Comparison of ENCODE assay signal across 24 cellular contexts in the genomic region with DNA sequence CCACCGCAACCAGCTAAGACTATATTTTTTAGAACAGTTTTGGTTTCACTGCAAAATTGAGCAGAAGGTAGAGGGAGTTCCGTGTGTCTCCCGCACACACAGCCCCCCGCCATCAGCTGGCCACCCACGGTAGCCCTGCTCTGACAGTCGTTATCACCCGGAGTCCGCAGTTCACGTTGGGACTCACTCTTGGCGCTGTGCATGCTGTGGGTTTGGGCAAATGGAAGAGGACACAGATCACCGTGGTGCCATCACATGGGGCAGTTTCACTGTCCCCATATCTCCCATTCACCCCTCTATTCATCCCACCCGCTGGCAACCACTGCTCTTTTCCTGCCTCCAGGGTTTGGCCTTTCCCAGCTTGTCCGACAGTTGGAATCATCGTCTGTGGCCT. TPM values are rescaled to one million over a fixed set of nuclear protein-coding genes. Genes with fewer than 3 reads are reported as not detected.
A peak's percentile ranks its signal among the peaks of the same experiment; 100 is the strongest.
DNase-seq lines count a peak whose midpoint lies in the region; ATAC-seq, FAIRE-seq and TF ChIP-seq lines count a peak whose summit lies in the region.
"Had no signal": no experiment of that assay in that cellular context is flagged by ENCODE, and none has a peak within 500 bp of the region (broad histone marks: within the 10 kb centered on the region; RNA-seq: fewer than 3 reads in every experiment).

No MANE protein-coding gene starts in this region.

- H3K27me3 ChIP-seq in IMR-90 (ENCODE audit: control insufficient read depth, insufficient read depth, low read length) (no peaks in the 10 kb centered on the region), keratinocyte (ENCODE audit: control insufficient read depth, extremely low read depth, insufficient read depth, low read length) (no peaks in the 10 kb centered on the region), osteoblast (ENCODE audit: insufficient read depth, low read length) (no peaks in the 10 kb centered on the region)
- H3K27me3 ChIP-seq: ascending aorta, hepatocyte, uterus had no signal

- peak overlapping the region; percentile 8 for H3K27ac Mint-ChIP-seq in Calu3 (ENCODE audit: unreplicated experiment)
- H3K27ac Mint-ChIP-seq in T-helper 17 cell: no peak overlapping the region
- H3K27ac Mint-ChIP-seq: activated CD4-positive, alpha-beta T cell treated with anti-CD3 and anti-CD28 coated beads, Interleukin-2, amount 10 ng/mL, durations not matched to agents 24 days and 14 days; activated naive CD8-positive, alpha-beta T cell; CD4-positive, CD25-positive, alpha-beta regulatory T cell had no signal

- H4K91ac ChIP-seq in IMR-90 (ENCODE audit: insufficient read depth, low read depth, low read length): peak overlapping the region; percentile 72

- H3K4me3 ChIP-seq in IMR-90 (ENCODE audit: insufficient read depth, low read depth, low read length): no peak overlapping the region
- H3K4me3 ChIP-seq in keratinocyte (ENCODE audit: control insufficient read depth in 2 of 3, extremely low read depth in 1 of 3, insufficient read depth in 2 of 3, low read depth in 1 of 3, low read length in 3 of 3): no peak overlapping the region
- no peak overlapping the region for H3K4me3 ChIP-seq in osteoblast (ENCODE audit: insufficient read depth, low read length)
- H3K4me3 ChIP-seq: ascending aorta, hepatocyte, uterus had no signal

- POLR2A ChIA-PET in IMR-90 (lab: Charles Lee; ENCODE audit: unreplicated experiment): no interaction called here

- H3K18ac ChIP-seq in IMR-90 (ENCODE audit: low read depth, low read length): no peak overlapping the region

- BruUV-seq in Calu3 (replicated peaks; lab: Mats Ljungman, UMichigan) (no TSS peak), IMR-90 (replicated peaks; lab: Mats Ljungman, UMichigan) (no TSS peak)

- FAIRE-seq in keratinocyte (lab: Jason Lieb, UNC): no peak

- H3K56ac ChIP-seq in IMR-90 (ENCODE audit: extremely low read depth, insufficient read depth, low read length): no peak overlapping the region

- H4K20me1 ChIP-seq in IMR-90 (ENCODE audit: insufficient read depth, low read length): no peaks in the 10 kb centered on the region
- no peaks in the 10 kb centered on the region for H4K20me1 ChIP-seq in keratinocyte (ENCODE audit: control insufficient read depth, extremely low read depth, insufficient read depth, low read length)
- H4K20me1 ChIP-seq in osteoblast (ENCODE audit: insufficient read depth, low read length): no peaks in the 10 kb centered on the region

- 50% methylated on average over 1 of the region's 14 CpGs; no CpG with 5 or more reads in 1 of the 2 experiments for WGBS in IMR-90 (ENCODE audit: extremely low coverage in 2 of 2, insufficient read length in 1 of 2), 2 experiments

- H3K36me3 Mint-ChIP-seq in Calu3 (ENCODE audit: insufficient read depth, unreplicated experiment): peaks cover 20% of the 10 kb centered on the region
- H3K36me3 Mint-ChIP-seq in T-helper 17 cell (ENCODE audit: low read depth): no peaks in the 10 kb centered on the region
- H3K36me3 Mint-ChIP-seq: activated naive CD8-positive, alpha-beta T cell; CD4-positive, CD25-positive, alpha-beta regulatory T cell had no signal

- no peak overlapping the region for H2BK5ac ChIP-seq in IMR-90 (ENCODE audit: low read depth, low read length, poor library complexity, severe bottlenecking)

- H3K4me3 Mint-ChIP-seq in Calu3 (ENCODE audit: low read depth, unreplicated experiment) (no peak overlapping the region), T-helper 17 cell (no peak overlapping the region)
- H3K4me3 Mint-ChIP-seq: activated CD4-positive, alpha-beta T cell treated with anti-CD3 and anti-CD28 coated beads, Interleukin-2, amount 10 ng/mL, durations not matched to agents 24 days and 14 days; activated naive CD8-positive, alpha-beta T cell; CD4-positive, CD25-positive, alpha-beta regulatory T cell had no signal

- no peaks in the 10 kb centered on the region for H3K9me3 Mint-ChIP-seq in Calu3 (ENCODE audit: low read depth, unreplicated experiment)
- H3K9me3 Mint-ChIP-seq: activated CD4-positive, alpha-beta T cell treated with anti-CD3 and anti-CD28 coated beads, Interleukin-2, amount 10 ng/mL, durations not matched to agents 24 days and 14 days; CD4-positive, CD25-positive, alpha-beta regulatory T cell had no signal

- H3K9me3 ChIP-seq in IMR-90 (ENCODE audit: control insufficient read depth, insufficient read depth, low read length) (no peaks in the 10 kb centered on the region), keratinocyte (ENCODE audit: control insufficient read depth, low read depth, low read length) (no peaks in the 10 kb centered on the region), osteoblast (ENCODE audit: low read depth, low read length) (no peaks in the 10 kb centered on the region), T-helper 17 cell (ENCODE audit: control insufficient read depth, low read length, poor library complexity, severe bottlenecking) (no peaks in the 10 kb centered on the region)
- H3K9me3 ChIP-seq: ascending aorta, uterus had no signal

- TF ChIP-seq CTCF in Calu3 (IDR thresholded peaks at IDR 0.05; ENCODE audit: unreplicated experiment): no peak
- TF ChIP-seq CTCF in IMR-90 (conservative IDR thresholded peaks at IDR 0.05; ENCODE audit: low read depth, low read length): no peak
- no peak for TF ChIP-seq CTCF in keratinocyte (optimal IDR thresholded peaks at IDR 0.05 in 1 of 3, IDR thresholded peaks at IDR 0.05 in 1 of 3, conservative IDR thresholded peaks at IDR 0.05 in 1 of 3; ENCODE audit: extremely low read depth in 1 of 3, insufficient read depth in 2 of 3, low read length in 3 of 3)
- no peak for TF ChIP-seq CTCF in osteoblast (IDR thresholded peaks at IDR 0.05; ENCODE audit: extremely low read depth, low read depth, low read length)

- peak overlapping the region; percentile 43 for H3K4ac ChIP-seq in IMR-90 (ENCODE audit: low read depth, low read length)

- no peak overlapping the region for H4K8ac ChIP-seq in IMR-90 (ENCODE audit: low read depth in 2 of 2, low read length in 2 of 2)

- no peak overlapping the region for H3K14ac ChIP-seq in IMR-90 (replicated peaks; ENCODE audit: low read depth, low read length)

- DNase-seq in Calu3: no peak
- no peak for DNase-seq in IMR-90
- DNase-seq in keratinocyte (ENCODE audit: low read depth, low spot score): no peak
- DNase-seq in osteoblast (ENCODE audit: insufficient read length, low spot score, missing footprints): peak; percentile 45
- no peak for DNase-seq in GM03348 (ENCODE audit: low spot score)
- no peak for DNase-seq in T-helper 17 cell
- DNase-seq in NCI-H2029 (lab: John Stamatoyannopoulos, UW): no peak
- DNase-seq: activated CD4-positive, alpha-beta T cell treated with anti-CD3 and anti-CD28 coated beads, Interleukin-2, amount 10 ng/mL, durations not matched to agents 24 days and 14 days; CD4-positive, CD25-positive, alpha-beta regulatory T cell; effector CD4-positive, alpha-beta T cell; foreskin melanocyte; mammary epithelial cell; NCI-H1092; NCI-H2081; NCI-H82; substantia nigra; T-helper 2 cell; uterus had no signal

- H3K4me1 ChIP-seq in IMR-90 (ENCODE audit: control insufficient read depth, insufficient read depth, low read length) (peaks cover 8% of the 10 kb centered on the region), keratinocyte (ENCODE audit: control insufficient read depth, extremely low read depth, insufficient read depth, low read length) (peaks cover 28% of the 10 kb centered on the region), osteoblast (ENCODE audit: insufficient read depth, low read length) (peaks cover 19% of the 10 kb centered on the region)
- H3K4me1 ChIP-seq: ascending aorta, parathyroid adenoma, uterus had no signal

- no peak overlapping the region for H2BK15ac ChIP-seq in IMR-90 (ENCODE audit: low read depth, low read length)

- H2AFZ ChIP-seq in IMR-90 (replicated peaks; ENCODE audit: low read length, poor library complexity) (peak overlapping the region; percentile 72), keratinocyte (ENCODE audit: control insufficient read depth, low read length) (no peak overlapping the region), osteoblast (ENCODE audit: low read length) (no peak overlapping the region)
- H2AFZ ChIP-seq: hepatocyte, parathyroid adenoma had no signal

- no peak overlapping the region for H3K23ac ChIP-seq in IMR-90 (ENCODE audit: low read depth, low read length)

- no peak overlapping the region for H2BK20ac ChIP-seq in IMR-90 (ENCODE audit: low read depth, low read length)

- H3K79me2 ChIP-seq in keratinocyte (ENCODE audit: control insufficient read depth, insufficient read depth, low read length) (no peaks in the 10 kb centered on the region), osteoblast (ENCODE audit: insufficient read depth, low read length) (no peaks in the 10 kb centered on the region)
- H3K79me2 ChIP-seq: hepatocyte, parathyroid adenoma had no signal

- no peaks in the 10 kb centered on the region for H3K79me1 ChIP-seq in IMR-90 (ENCODE audit: low read depth in 1 of 2, low read length in 2 of 2)

- H3K9ac ChIP-seq in IMR-90 (ENCODE audit: low read depth, low read length) (no peak overlapping the region), keratinocyte (ENCODE audit: control insufficient read depth, extremely low read depth, insufficient read depth, low read length) (no peak overlapping the region)
- H3K9ac ChIP-seq: parathyroid adenoma had no signal

- H4K5ac ChIP-seq in IMR-90 (ENCODE audit: low read depth, low read length): no peak overlapping the region

- H3K27me3 Mint-ChIP-seq in Calu3 (ENCODE audit: unreplicated experiment) (peaks cover 3% of the 10 kb centered on the region), T-helper 17 cell (peaks cover 11% of the 10 kb centered on the region)
- H3K27me3 Mint-ChIP-seq: activated CD4-positive, alpha-beta T cell treated with anti-CD3 and anti-CD28 coated beads, Interleukin-2, amount 10 ng/mL, durations not matched to agents 24 days and 14 days; activated naive CD8-positive, alpha-beta T cell had no signal

- no peak overlapping the region for H3K27ac ChIP-seq in IMR-90 (ENCODE audit: insufficient read depth, low read length)
- no peak overlapping the region for H3K27ac ChIP-seq in keratinocyte (ENCODE audit: control insufficient read depth, insufficient read depth, low read length)
- no peak overlapping the region for H3K27ac ChIP-seq in osteoblast (ENCODE audit: low read depth, low read length)
- H3K27ac ChIP-seq: ascending aorta, hepatocyte, parathyroid adenoma, uterus had no signal

- 0 out of 2 replicates have a peak overlapping the region, but pooled peaks have one; percentile 3 for H2BK120ac ChIP-seq in IMR-90 (ENCODE audit: low read depth, low read length)

- intact Hi-C loops in Calu3 (cut with micrococcal nuclease; ENCODE audit: unreplicated experiment): no loop called here
- intact Hi-C loops in IMR-90 (cut with micrococcal nuclease): no loop called here

- TF ChIP-seq POLR2A in IMR-90 (IDR thresholded peaks at IDR 0.05; ENCODE audit: low read depth, low read length): no peak

- peak overlapping the region; percentile 11 for H2AK9ac ChIP-seq in IMR-90 (replicated peaks; ENCODE audit: low read depth, low read length, poor library complexity)

- H3K4me1 Mint-ChIP-seq in Calu3 (ENCODE audit: low read depth, unreplicated experiment) (peaks cover 50% of the 10 kb centered on the region), T-helper 17 cell (peaks cover 16% of the 10 kb centered on the region)

- CTCF ChIA-PET in Calu3 (lab: Charles Lee) (no interaction called here), IMR-90 (lab: Yijun Ruan, JAX) (no interaction called here)

- peak overlapping the region; percentile 51; the same call in 1 of the 2 replicates for H2AK5ac ChIP-seq in IMR-90 (ENCODE audit: low read depth, low read length)

- H3K9me1 ChIP-seq in IMR-90 (ENCODE audit: insufficient read depth, low read length) (peaks cover 7% of the 10 kb centered on the region), keratinocyte (ENCODE audit: control insufficient read depth, extremely low read depth, insufficient read depth, low read length) (no peaks in the 10 kb centered on the region)

- dilution Hi-C loops in IMR-90 (cut with HindIII; ENCODE audit: low sequenced_read_pairs, unreplicated experiment): no loop called here
- dilution Hi-C loops in keratinocyte (cut with MboI; ENCODE audit: extremely low pct_ligation_motif_present, low sequenced_read_pairs): no loop called here

- TF ChIP-seq RAD21 in IMR-90 (IDR thresholded peaks at IDR 0.05; ENCODE audit: low read length): no peak

- H3K4me2 ChIP-seq in IMR-90 (ENCODE audit: low read depth, low read length) (no peak overlapping the region), keratinocyte (ENCODE audit: control insufficient read depth, extremely low read depth, insufficient read depth, low read depth, low read length) (peak overlapping the region; percentile 22), osteoblast (ENCODE audit: insufficient read depth, low read length) (peak overlapping the region; percentile 48)

- ATAC-seq in IMR-90 (ENCODE audit: low read depth): no peak
- ATAC-seq in T-helper 17 cell: no peak
- ATAC-seq in HG03460 (IDR thresholded peaks at IDR 0.05; ENCODE audit: unreplicated experiment): no peak
- ATAC-seq: HCT116 had no signal

- H3K36me3 ChIP-seq in IMR-90 (ENCODE audit: control insufficient read depth, insufficient read depth, low read length) (no peaks in the 10 kb centered on the region), keratinocyte (ENCODE audit: control insufficient read depth in 2 of 2, extremely low read depth in 1 of 2, insufficient read depth in 2 of 2, low read length in 2 of 2) (no peaks in the 10 kb centered on the region), osteoblast (ENCODE audit: insufficient read depth, low read length) (no peaks in the 10 kb centered on the region)
- H3K36me3 ChIP-seq: ascending aorta, uterus had no signal

- in situ Hi-C loops in IMR-90 (cut with MboI; ENCODE audit: low sequenced_read_pairs): no loop called here

RNA-seq across cellular contexts. Expression of a gene that starts 31.8 kb away (rescaled TPM):
- total RNA-seq in Calu3 (2022) (48.7 and 48.9 TPM in 2 replicates), IMR-90 (2012; rRNA removed) (1.8 and 1.9 TPM in 2 replicates), osteoblast (13.3 and 14.1 TPM in 2 replicates), T-helper 17 cell (10 to 100 TPM; 91.9 to 97.2 TPM)
- polyA plus RNA-seq in IMR-90 (2012; rRNA removed) (19.2 and 20.0 TPM in 2 replicates), keratinocyte (2.3 to 4.8 TPM (median 4.3 TPM) in 3 replicates)
- 7.8 and 17.2 TPM in 2 replicates for polyA plus RNA-seq in IMR-90 (2012; cell fraction: cytosol; rRNA removed)
- 80.3 and 166 TPM in 2 replicates for polyA plus RNA-seq in IMR-90 (2012; cell fraction: nucleus; rRNA removed; ENCODE audit: low replicate concordance)
- polyA plus RNA-seq in keratinocyte (2011; ENCODE audit: low read depth): 6.5 TPM
- polyA plus RNA-seq in keratinocyte (2011; cell fraction: cytosol; rRNA removed): 2.1 and 3.5 TPM in 2 replicates
- 21.9 and 29.8 TPM in 2 replicates for polyA plus RNA-seq in keratinocyte (2011; cell fraction: nucleus; rRNA removed)
- polyA plus RNA-seq in keratinocyte (2012; ENCODE audit: low replicate concordance): 7.5 and 24.2 TPM in 2 replicates
- 5.2 to 6.6 TPM (median 5.8 TPM) in 3 replicates for polyA minus RNA-seq in keratinocyte
- polyA minus RNA-seq in keratinocyte (2011; cell fraction: cytosol; rRNA and poly(A)+ RNA removed): 9.6 TPM
- 13.2 and 15.6 TPM in 2 replicates for polyA minus RNA-seq in keratinocyte (2011; cell fraction: nucleus; rRNA and poly(A)+ RNA removed)

RNA-seq across cellular contexts. Expression of a gene that starts 34.4 kb away (rescaled TPM):
- total RNA-seq in Calu3 (2022) (0.61 and 1.4 TPM in 2 replicates), IMR-90 (2012; rRNA removed) (1.4 and 1.7 TPM in 2 replicates), osteoblast (10.5 and 11.2 TPM in 2 replicates), T-helper 17 cell (1 to 10 TPM in 1 of 2 donors, not detected in 1; 2.5 TPM)
- polyA plus RNA-seq in IMR-90 (2012; rRNA removed) (11.8 and 15.9 TPM in 2 replicates), keratinocyte (2.2 to 4.8 TPM (median 2.3 TPM) in 3 replicates)
- 11.7 and 17.3 TPM in 2 replicates for polyA plus RNA-seq in IMR-90 (2012; cell fraction: cytosol; rRNA removed)
- 14.0 and 49.8 TPM in 2 replicates for polyA plus RNA-seq in IMR-90 (2012; cell fraction: nucleus; rRNA removed; ENCODE audit: low replicate concordance)
- polyA plus RNA-seq in keratinocyte (2011; ENCODE audit: low read depth): 1.8 TPM
- polyA plus RNA-seq in keratinocyte (2011; cell fraction: cytosol; rRNA removed): 1.3 and 2.1 TPM in 2 replicates
- 3.5 and 4.6 TPM in 2 replicates for polyA plus RNA-seq in keratinocyte (2011; cell fraction: nucleus; rRNA removed)
- polyA plus RNA-seq in keratinocyte (2012; ENCODE audit: low replicate concordance): 1.2 and 2.0 TPM in 2 replicates
- 0.38 to 3.3 TPM (median 1.3 TPM) in 3 replicates for polyA minus RNA-seq in keratinocyte
- 7.7 TPM for polyA minus RNA-seq in keratinocyte (2011; cell fraction: cytosol; rRNA and poly(A)+ RNA removed)
- polyA minus RNA-seq in keratinocyte (2011; cell fraction: nucleus; rRNA and poly(A)+ RNA removed): 5.1 and 9.2 TPM in 2 replicates
- total RNA-seq: CD4-positive, CD25-positive, alpha-beta regulatory T cell had no signal
